10 cellular contexts compared by ENCODE assay signal in genomic region chr4:3529363-3529762, GRCh38. TPM values are rescaled to one million over a fixed set of nuclear protein-coding genes. Genes with fewer than 3 reads are reported as not detected.
DNase-seq lines count a peak whose midpoint lies in the region; ATAC-seq, FAIRE-seq and TF ChIP-seq lines count a peak whose summit lies in the region.
"Had no signal": no experiment of that assay in that cellular context is flagged by ENCODE, and none has a peak within 500 bp of the region (broad histone marks: within the 10 kb centered on the region; RNA-seq: fewer than 3 reads in every experiment).

No MANE protein-coding gene starts in this region.

- H2BK5ac ChIP-seq in IMR-90 (ENCODE audit: low read depth, low read length, poor library complexity, severe bottlenecking), result no peak overlapping the region

- no peak overlapping the region for H2AK5ac ChIP-seq in IMR-90 (ENCODE audit: low read depth, low read length)

- no peak overlapping the region for H2BK20ac ChIP-seq in IMR-90 (ENCODE audit: low read depth, low read length)

- H3K27me3 ChIP-seq in IMR-90 (ENCODE audit: control insufficient read depth, insufficient read depth, low read length), result peaks cover 5% of the 10 kb centered on the region; the same call in 1 of the 2 replicates
- H3K27me3 ChIP-seq in right cardiac atrium (ENCODE audit: control insufficient read depth, insufficient read depth), result no peaks in the 10 kb centered on the region

- H3K18ac ChIP-seq in IMR-90 (ENCODE audit: low read depth, low read length), result no peak overlapping the region

- peaks cover 33% of the 10 kb centered on the region for H3K4me1 Mint-ChIP-seq in T-helper 17 cell
- peaks cover 18% of the 10 kb centered on the region for H3K4me1 Mint-ChIP-seq in type B pancreatic cell (ENCODE audit: unreplicated experiment)

- H3K27ac ChIP-seq in IMR-90 (ENCODE audit: insufficient read depth, low read length) (no peak overlapping the region), right cardiac atrium (ENCODE audit: low read length) (no peak overlapping the region)

- peak overlapping the region; percentile 8 for H3K27ac Mint-ChIP-seq in T-helper 17 cell
- no peak overlapping the region for H3K27ac Mint-ChIP-seq in type B pancreatic cell

- ATAC-seq in IMR-90 (ENCODE audit: low read depth) (no peak), T-helper 17 cell (no peak), right cardiac atrium (no peak)

- H3K4me3 Mint-ChIP-seq in T-helper 17 cell (no peak overlapping the region), type B pancreatic cell (no peak overlapping the region)

- no peak overlapping the region for H3K56ac ChIP-seq in IMR-90 (ENCODE audit: extremely low read depth, insufficient read depth, low read length)

- no peak for DNase-seq in IMR-90
- no peak for DNase-seq in T-helper 17 cell
- peak in 2 of 3 donors; percentile 56 to 75 for DNase-seq in right cardiac atrium
- DNase-seq in type B pancreatic cell (ENCODE audit: extremely low spot score, unreplicated experiment), result peak; percentile 54
- no peak for DNase-seq in SW 1271 (lab: John Stamatoyannopoulos, UW)
- no peak for DNase-seq in DMS79 (lab: John Stamatoyannopoulos, UW)
- DNase-seq in D721Med (ENCODE audit: insufficient read length, low spot score), result no peak
- DNase-seq: amniotic stem cell, NCI-H748 treated with DMSO at 0.1 percent for 48 hours had no signal

- no peaks in the 10 kb centered on the region for H3K9me3 Mint-ChIP-seq in type B pancreatic cell

- no peak overlapping the region for H4K91ac ChIP-seq in IMR-90 (ENCODE audit: insufficient read depth, low read depth, low read length)

- peaks cover 2% of the 10 kb centered on the region for H3K36me3 Mint-ChIP-seq in T-helper 17 cell (ENCODE audit: low read depth)
- peaks cover 3% of the 10 kb centered on the region for H3K36me3 Mint-ChIP-seq in type B pancreatic cell

- CTCF ChIA-PET in IMR-90 (lab: Yijun Ruan, JAX), result no interaction called here

- H3K4me1 ChIP-seq in IMR-90 (ENCODE audit: control insufficient read depth, insufficient read depth, low read length) (peaks cover 10% of the 10 kb centered on the region), right cardiac atrium (ENCODE audit: control insufficient read depth, insufficient read depth, low read length) (peaks cover 8% of the 10 kb centered on the region)

- H3K4me3 ChIP-seq in IMR-90 (ENCODE audit: insufficient read depth, low read depth, low read length) (no peak overlapping the region), right cardiac atrium (ENCODE audit: low read length) (no peak overlapping the region)

- TF ChIP-seq POLR2A in IMR-90 (IDR thresholded peaks at IDR 0.05; ENCODE audit: low read depth, low read length), result no peak

- no peak overlapping the region for H3K9ac ChIP-seq in IMR-90 (ENCODE audit: low read depth, low read length)

- H3K23ac ChIP-seq in IMR-90 (ENCODE audit: low read depth, low read length), result no peak overlapping the region

- H3K4me2 ChIP-seq in IMR-90 (ENCODE audit: low read depth, low read length), result no peak overlapping the region

- dilution Hi-C loops in IMR-90 (cut with HindIII; ENCODE audit: low sequenced_read_pairs, unreplicated experiment), result no loop called here

- no peak overlapping the region for H2AFZ ChIP-seq in IMR-90 (replicated peaks; ENCODE audit: low read length, poor library complexity)

- H3K4ac ChIP-seq in IMR-90 (ENCODE audit: low read depth, low read length), result no peak overlapping the region

- no peaks in the 10 kb centered on the region for H3K27me3 Mint-ChIP-seq in T-helper 17 cell
- H3K27me3 Mint-ChIP-seq in type B pancreatic cell, result peaks cover 9% of the 10 kb centered on the region

- H2BK15ac ChIP-seq in IMR-90 (ENCODE audit: low read depth, low read length), result no peak overlapping the region

- no peak for TF ChIP-seq RAD21 in IMR-90 (IDR thresholded peaks at IDR 0.05; ENCODE audit: low read length)

- H3K9me3 ChIP-seq in IMR-90 (ENCODE audit: control insufficient read depth, insufficient read depth, low read length) (no peaks in the 10 kb centered on the region), T-helper 17 cell (ENCODE audit: control insufficient read depth, low read length, poor library complexity, severe bottlenecking) (no peaks in the 10 kb centered on the region), right cardiac atrium (ENCODE audit: control insufficient read depth, low read length) (no peaks in the 10 kb centered on the region)

- peaks cover 45% of the 10 kb centered on the region for H4K20me1 ChIP-seq in IMR-90 (ENCODE audit: insufficient read depth, low read length)

- 100% methylated on average over 6 of the region's 12 CpGs; no CpG with 5 or more reads in 1 of the 2 experiments for WGBS in IMR-90 (ENCODE audit: extremely low coverage in 2 of 2, insufficient read length in 1 of 2), 2 experiments
- 81% methylated on average over 12 of the region's 12 CpGs for WGBS in right cardiac atrium

- peaks cover 18% of the 10 kb centered on the region for H3K36me3 ChIP-seq in IMR-90 (ENCODE audit: control insufficient read depth, insufficient read depth, low read length)

- TF ChIP-seq CTCF in IMR-90 (conservative IDR thresholded peaks at IDR 0.05; ENCODE audit: low read depth, low read length) (no peak), type B pancreatic cell (conservative IDR thresholded peaks at IDR 0.05) (no peak), D721Med (IDR thresholded peaks at IDR 0.05; ENCODE audit: insufficient read depth, missing control alignments) (no peak)

- BruUV-seq in IMR-90 (replicated peaks; lab: Mats Ljungman, UMichigan), result no TSS peak

- H3K79me1 ChIP-seq in IMR-90 (ENCODE audit: low read depth in 1 of 2, low read length in 2 of 2), result peaks cover 18 to 46% of the 10 kb centered on the region in 2 experiments

- H4K5ac ChIP-seq in IMR-90 (ENCODE audit: low read depth, low read length), result no peak overlapping the region

- FAIRE-seq in D721Med (lab: Jason Lieb, UNC), result no peak
- FAIRE-seq: endothelial cell of umbilical vein had no signal

- peak overlapping the region; percentile 35 for H2AK9ac ChIP-seq in IMR-90 (replicated peaks; ENCODE audit: low read depth, low read length, poor library complexity)

- no peaks in the 10 kb centered on the region for H3K9me1 ChIP-seq in IMR-90 (ENCODE audit: insufficient read depth, low read length)

- POLR2A ChIA-PET in IMR-90 (lab: Charles Lee; ENCODE audit: unreplicated experiment), result no interaction called here

- in situ Hi-C loops in IMR-90 (cut with MboI; ENCODE audit: low sequenced_read_pairs), result no loop called here

- intact Hi-C loops in IMR-90 (cut with micrococcal nuclease), result no loop called here
- intact Hi-C loops in right cardiac atrium (cut with DNase I), result no loop called here

- H2BK120ac ChIP-seq in IMR-90 (ENCODE audit: low read depth, low read length), result no peak overlapping the region

- H4K8ac ChIP-seq in IMR-90 (ENCODE audit: low read depth in 2 of 2, low read length in 2 of 2), result no peak overlapping the region

- no peak overlapping the region for H3K14ac ChIP-seq in IMR-90 (replicated peaks; ENCODE audit: low read depth, low read length)

TF ChIP-seq in IMR-90, 13 proteins besides CTCF, POLR2A, EP300 and RAD21:
- TF ChIP-seq ELK1 (IDR thresholded peaks at IDR 0.05; ENCODE audit: borderline replicate concordance, low read depth, low read length) (no peak), FOS (IDR thresholded peaks at IDR 0.05; ENCODE audit: low read depth, low read length) (no peak), NFE2L2 (IDR thresholded peaks at IDR 0.05; ENCODE audit: low read depth, low read length) (no peak), MXI1 (IDR thresholded peaks at IDR 0.05; ENCODE audit: borderline replicate concordance, low read depth, low read length) (no peak), SMC3 (IDR thresholded peaks at IDR 0.05; ENCODE audit: low read depth, low read length) (no peak), MAZ (IDR thresholded peaks at IDR 0.05; ENCODE audit: borderline replicate concordance, low read depth, low read length) (no peak), BHLHE40 (IDR thresholded peaks at IDR 0.05; ENCODE audit: low read depth, low read length) (no peak), RFX5 (IDR thresholded peaks at IDR 0.05; ENCODE audit: low read depth, low read length) (no peak), MAFK (IDR thresholded peaks at IDR 0.05; ENCODE audit: low read depth, low read length) (no peak), CHD1 (IDR thresholded peaks at IDR 0.05; ENCODE audit: low read depth, low read length) (no peak), RCOR1 (IDR thresholded peaks at IDR 0.05; ENCODE audit: insufficient replicate concordance, low read length) (no peak), USF2 (IDR thresholded peaks at IDR 0.05; ENCODE audit: low read depth, low read length) (no peak), CEBPB (IDR thresholded peaks at IDR 0.05; ENCODE audit: low read depth, low read length) (no peak)
TF ChIP-seq in IMR-90: peak in this region for 0.

RNA-seq across cellular contexts. Expression of gene LRPAP1, which starts 2.9 kb away (rescaled TPM):
- 114 and 135 TPM in 2 replicates for total RNA-seq in IMR-90 (2012; rRNA removed)
- 171 and 175 TPM in 2 replicates for polyA plus RNA-seq in IMR-90 (2012; rRNA removed)
- polyA plus RNA-seq in IMR-90 (2012; cell fraction: cytosol; rRNA removed), result 130 and 173 TPM in 2 replicates
- 96.2 and 113 TPM in 2 replicates for polyA plus RNA-seq in IMR-90 (2012; cell fraction: nucleus; rRNA removed; ENCODE audit: low replicate concordance)
- total RNA-seq in T-helper 17 cell, result 10 to 100 TPM; 77.4 to 82.8 TPM
- total RNA-seq in right cardiac atrium, result 100 to 1,000 TPM; 297 to 325 (median 309) TPM
- polyA plus RNA-seq in right cardiac atrium, result 207 TPM
- total RNA-seq in type B pancreatic cell (ENCODE audit: low replicate concordance), result 152 and 212 TPM in 2 replicates

Comparison
In these comparisons a context has a peak if more than half of its experiments do, and no peak if none do; other contexts are left out.
1. DNase-seq: peak in right cardiac atrium (2 of 3) and type B pancreatic cell (single experiment); none in IMR-90 (single experiment), T-helper 17 cell (0 of 3), SW 1271 (0 of 2), DMS79 (single experiment) and D721Med (single experiment).